Comparison of ENCODE assay signal across 34 cellular contexts in the genomic region with DNA sequence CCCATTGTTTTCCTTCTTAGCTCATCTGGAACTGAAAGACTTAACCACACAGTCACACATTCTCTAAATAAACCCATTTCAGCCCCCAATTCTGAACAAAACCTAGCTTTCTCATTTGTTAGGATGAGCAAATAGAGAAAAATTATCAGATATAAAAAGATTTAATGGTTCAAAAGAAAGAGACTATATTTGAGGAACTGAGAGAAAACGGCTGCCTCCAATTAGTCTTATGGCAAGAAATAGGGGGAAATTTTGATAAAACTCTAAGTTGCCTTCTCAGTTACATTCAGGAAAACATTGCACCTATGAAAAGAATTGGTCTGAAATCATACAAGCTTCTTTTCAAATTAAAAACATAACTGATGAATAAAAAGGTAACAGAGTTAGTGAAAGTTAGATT.
"Had no signal": no experiment of that assay in that cellular context is flagged by ENCODE, and none has a peak within 500 bp of the region (broad histone marks: within the 10 kb centered on the region; RNA-seq: fewer than 3 reads in every experiment).

No MANE protein-coding gene starts in this region.

- H3K36me3 ChIP-seq: MG63 had no signal

- DNase-seq: Karpas-422, Kasumi-1, MG63, MM.1S, MV-4-11, NCI-H1048, NCI-H1092, NCI-H1092 treated with DMSO at 0.1 percent for 48 hours, NCI-H1105, NCI-H1105 treated with DMSO at 0.1 percent for 48 hours, NCI-H1417, NCI-H1417 treated with DMSO at 0.1 percent for 48 hours, NCI-H1436, NCI-H1436 treated with DMSO at 0.1 percent for 48 hours, NCI-H146, NCI-H1694, NCI-H1694 treated with DMSO at 0.1 percent for 48 hours, NCI-H187, NCI-H187 treated with DMSO at 0.1 percent for 48 hours, NCI-H1930, NCI-H2029, NCI-H2029 treated with DMSO at 0.1 percent for 48 hours, NCI-H2081, NCI-H2081 treated with DMSO at 0.1 percent for 48 hours, NCI-H2107, NCI-H2227 treated with DMSO at 0.1 percent for 48 hours, NCI-H226, NCI-H345, NCI-H446, NCI-H446 treated with DMSO at 0.1 percent for 48 hours, NCI-H510A, NCI-H510A treated with DMSO at 0.1 percent for 48 hours, NCI-H524, NCI-H524 treated with DMSO at 0.1 percent for 48 hours had no signal

- H3K9me3 ChIP-seq: MG63 had no signal

- H3K4me3 ChIP-seq: MG63 had no signal
